ENCODE assay signal across 1 cellular context in the genomic region with DNA sequence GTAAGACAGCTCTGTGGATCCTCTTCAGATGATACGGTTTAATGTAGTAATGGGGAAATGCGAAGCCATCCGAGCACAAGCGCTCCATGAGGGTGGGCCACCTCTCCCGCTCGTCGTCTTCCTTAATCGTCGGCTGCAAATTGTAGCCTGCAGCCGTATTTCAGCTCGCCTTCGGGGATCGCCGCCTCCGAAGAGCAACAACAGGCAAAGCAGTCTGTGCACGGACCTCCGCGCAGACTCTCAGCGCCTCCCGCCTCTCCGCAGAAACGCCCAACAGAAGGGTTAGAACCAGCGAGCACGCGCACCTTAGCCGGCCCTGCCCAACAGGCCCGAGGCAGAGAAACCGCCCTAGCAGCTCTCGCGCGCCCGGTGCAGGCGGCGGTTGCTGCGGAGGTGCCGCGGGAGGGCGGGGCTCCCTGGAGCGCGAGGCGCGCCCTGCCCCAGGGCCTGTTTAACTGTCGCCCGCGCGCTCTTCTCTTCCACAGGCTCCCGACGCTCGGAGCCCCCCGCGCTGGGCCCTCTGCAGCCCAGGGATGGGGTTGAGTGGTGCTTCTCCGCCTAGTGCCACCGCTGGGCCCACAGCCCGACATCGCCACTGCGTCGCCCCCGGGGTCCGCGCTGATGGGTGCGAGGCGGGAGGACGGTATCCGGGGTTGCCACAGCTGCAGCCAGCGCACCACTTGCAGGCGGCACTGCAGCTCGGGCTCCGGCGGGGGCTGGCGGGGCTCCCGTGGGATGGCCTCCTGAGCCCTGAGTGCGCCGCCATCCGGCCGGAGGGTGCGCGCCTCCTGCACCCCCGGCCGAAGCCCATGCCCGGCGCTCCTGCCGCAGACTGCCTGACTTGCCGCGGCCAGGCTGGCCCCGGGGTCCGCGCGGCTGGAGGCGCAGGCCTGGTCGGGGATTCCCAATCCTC.
A peak's percentile ranks its signal among the peaks of the same experiment; 100 is the strongest.
TF ChIP-seq lines count a peak whose summit lies in the region.
"Not testable (repeated sequence)": the region's sequence is repeated elsewhere in the genome, so short reads cannot be mapped to it uniquely, and the experiment has no call there.

A gene (minus strand): TSS at position 280 of the 913 bp plus-strand sequence. CDS start 192 bp downstream, at position 88.

TF ChIP-seq in HepG2, 621 proteins besides CTCF, POLR2A, EP300 and RAD21 (continued from another document and continues in another):
- TF ChIP-seq HNRNPLL (IDR thresholded peaks at IDR 0.05; ENCODE audit: low read depth, low read length, poor library complexity, severe bottlenecking): peak; percentile 70
- TF ChIP-seq ZNF772 (CRISPR knock-in tag; IDR thresholded peaks at IDR 0.05): peak; percentile 59; the same call in 1 of the 2 replicates
- TF ChIP-seq SOX6 (IDR thresholded peaks at IDR 0.05); MAZ (IDR thresholded peaks at IDR 0.05; ENCODE audit: borderline replicate concordance, low read depth, low read length): not testable (repeated sequence)
- TF ChIP-seq SOX6 (CRISPR knock-in tag; IDR thresholded peaks at IDR 0.05): peak; percentile 28; the same call in 1 of the 2 replicates
- TF ChIP-seq ZMYM4 (CRISPR knock-in tag; IDR thresholded peaks at IDR 0.05): peak; percentile 76
- 0 out of 2 replicates have a peak, but pooled peaks have one; percentile 39 for TF ChIP-seq ZNF510 (CRISPR knock-in tag; IDR thresholded peaks at IDR 0.05; ENCODE audit: low read depth)
- TF ChIP-seq, protein P1, sequence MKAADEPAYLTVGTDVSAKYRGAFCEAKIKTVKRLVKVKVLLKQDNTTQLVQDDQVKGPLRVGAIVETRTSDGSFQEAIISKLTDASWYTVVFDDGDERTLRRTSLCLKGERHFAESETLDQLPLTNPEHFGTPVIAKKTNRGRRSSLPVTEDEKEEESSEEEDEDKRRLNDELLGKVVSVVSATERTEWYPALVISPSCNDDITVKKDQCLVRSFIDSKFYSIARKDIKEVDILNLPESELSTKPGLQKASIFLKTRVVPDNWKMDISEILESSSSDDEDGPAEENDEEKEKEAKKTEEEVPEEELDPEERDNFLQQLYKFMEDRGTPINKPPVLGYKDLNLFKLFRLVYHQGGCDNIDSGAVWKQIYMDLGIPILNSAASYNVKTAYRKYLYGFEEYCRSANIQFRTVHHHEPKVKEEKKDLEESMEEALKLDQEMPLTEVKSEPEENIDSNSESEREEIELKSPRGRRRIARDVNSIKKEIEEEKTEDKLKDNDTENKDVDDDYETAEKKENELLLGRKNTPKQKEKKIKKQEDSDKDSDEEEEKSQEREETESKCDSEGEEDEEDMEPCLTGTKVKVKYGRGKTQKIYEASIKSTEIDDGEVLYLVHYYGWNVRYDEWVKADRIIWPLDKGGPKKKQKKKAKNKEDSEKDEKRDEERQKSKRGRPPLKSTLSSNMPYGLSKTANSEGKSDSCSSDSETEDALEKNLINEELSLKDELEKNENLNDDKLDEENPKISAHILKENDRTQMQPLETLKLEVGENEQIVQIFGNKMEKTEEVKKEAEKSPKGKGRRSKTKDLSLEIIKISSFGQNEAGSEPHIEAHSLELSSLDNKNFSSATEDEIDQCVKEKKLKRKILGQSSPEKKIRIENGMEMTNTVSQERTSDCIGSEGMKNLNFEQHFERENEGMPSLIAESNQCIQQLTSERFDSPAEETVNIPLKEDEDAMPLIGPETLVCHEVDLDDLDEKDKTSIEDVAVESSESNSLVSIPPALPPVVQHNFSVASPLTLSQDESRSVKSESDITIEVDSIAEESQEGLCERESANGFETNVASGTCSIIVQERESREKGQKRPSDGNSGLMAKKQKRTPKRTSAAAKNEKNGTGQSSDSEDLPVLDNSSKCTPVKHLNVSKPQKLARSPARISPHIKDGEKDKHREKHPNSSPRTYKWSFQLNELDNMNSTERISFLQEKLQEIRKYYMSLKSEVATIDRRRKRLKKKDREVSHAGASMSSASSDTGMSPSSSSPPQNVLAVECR (CRISPR knock-in tag; IDR thresholded peaks at IDR 0.05; ENCODE audit: borderline replicate concordance): peak; percentile 74; the same call in 1 of the 2 replicates
- TF ChIP-seq ZIK1 (CRISPR knock-in tag; IDR thresholded peaks at IDR 0.05; ENCODE audit: borderline replicate concordance, low read depth): peak; percentile 60; the same call in 1 of the 2 replicates
- peak; percentile 35; the same call in 1 of the 2 replicates for TF ChIP-seq SPEN (CRISPR knock-in tag; IDR thresholded peaks at IDR 0.05; ENCODE audit: low read depth)
- TF ChIP-seq, protein P2, sequence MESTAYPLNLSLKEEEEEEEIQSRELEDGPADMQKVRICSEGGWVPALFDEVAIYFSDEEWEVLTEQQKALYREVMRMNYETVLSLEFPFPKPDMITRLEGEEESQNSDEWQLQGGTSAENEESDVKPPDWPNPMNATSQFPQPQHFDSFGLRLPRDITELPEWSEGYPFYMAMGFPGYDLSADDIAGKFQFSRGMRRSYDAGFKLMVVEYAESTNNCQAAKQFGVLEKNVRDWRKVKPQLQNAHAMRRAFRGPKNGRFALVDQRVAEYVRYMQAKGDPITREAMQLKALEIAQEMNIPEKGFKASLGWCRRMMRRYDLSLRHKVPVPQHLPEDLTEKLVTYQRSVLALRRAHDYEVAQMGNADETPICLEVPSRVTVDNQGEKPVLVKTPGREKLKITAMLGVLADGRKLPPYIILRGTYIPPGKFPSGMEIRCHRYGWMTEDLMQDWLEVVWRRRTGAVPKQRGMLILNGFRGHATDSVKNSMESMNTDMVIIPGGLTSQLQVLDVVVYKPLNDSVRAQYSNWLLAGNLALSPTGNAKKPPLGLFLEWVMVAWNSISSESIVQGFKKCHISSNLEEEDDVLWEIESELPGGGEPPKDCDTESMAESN (CRISPR knock-in tag; conservative IDR thresholded peaks at IDR 0.05): peak; percentile 56; the same call in 1 of the 2 replicates
- peak; percentile 84; the same call in 1 of the 2 replicates for TF ChIP-seq MAZ (CRISPR knock-in tag; IDR thresholded peaks at IDR 0.05; ENCODE audit: low read depth)
- TF ChIP-seq TARDBP (CRISPR knock-in tag; IDR thresholded peaks at IDR 0.05): 0 out of 2 replicates have a peak, but pooled peaks have one; percentile 41
- TF ChIP-seq, protein P3, sequence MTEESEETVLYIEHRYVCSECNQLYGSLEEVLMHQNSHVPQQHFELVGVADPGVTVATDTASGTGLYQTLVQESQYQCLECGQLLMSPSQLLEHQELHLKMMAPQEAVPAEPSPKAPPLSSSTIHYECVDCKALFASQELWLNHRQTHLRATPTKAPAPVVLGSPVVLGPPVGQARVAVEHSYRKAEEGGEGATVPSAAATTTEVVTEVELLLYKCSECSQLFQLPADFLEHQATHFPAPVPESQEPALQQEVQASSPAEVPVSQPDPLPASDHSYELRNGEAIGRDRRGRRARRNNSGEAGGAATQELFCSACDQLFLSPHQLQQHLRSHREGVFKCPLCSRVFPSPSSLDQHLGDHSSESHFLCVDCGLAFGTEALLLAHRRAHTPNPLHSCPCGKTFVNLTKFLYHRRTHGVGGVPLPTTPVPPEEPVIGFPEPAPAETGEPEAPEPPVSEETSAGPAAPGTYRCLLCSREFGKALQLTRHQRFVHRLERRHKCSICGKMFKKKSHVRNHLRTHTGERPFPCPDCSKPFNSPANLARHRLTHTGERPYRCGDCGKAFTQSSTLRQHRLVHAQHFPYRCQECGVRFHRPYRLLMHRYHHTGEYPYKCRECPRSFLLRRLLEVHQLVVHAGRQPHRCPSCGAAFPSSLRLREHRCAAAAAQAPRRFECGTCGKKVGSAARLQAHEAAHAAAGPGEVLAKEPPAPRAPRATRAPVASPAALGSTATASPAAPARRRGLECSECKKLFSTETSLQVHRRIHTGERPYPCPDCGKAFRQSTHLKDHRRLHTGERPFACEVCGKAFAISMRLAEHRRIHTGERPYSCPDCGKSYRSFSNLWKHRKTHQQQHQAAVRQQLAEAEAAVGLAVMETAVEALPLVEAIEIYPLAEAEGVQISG (CRISPR knock-in tag; IDR thresholded peaks at IDR 0.05): peak; percentile 95
- TF ChIP-seq ZSCAN25 (CRISPR knock-in tag; IDR thresholded peaks at IDR 0.05): peak; percentile 31; the same call in 1 of the 2 replicates
- TF ChIP-seq POLR2G (IDR thresholded peaks at IDR 0.05; ENCODE audit: low read depth, low read length): peak; percentile 61; the same call in 1 of the 2 replicates
- TF ChIP-seq ZNF777 (CRISPR knock-in tag; IDR thresholded peaks at IDR 0.05): peak; percentile 64
- 0 out of 2 replicates have a peak, but pooled peaks have one; percentile 31 for TF ChIP-seq ZNF468 (CRISPR knock-in tag; IDR thresholded peaks at IDR 0.05)
- TF ChIP-seq PHF21A (CRISPR knock-in tag; IDR thresholded peaks at IDR 0.05): 0 out of 2 replicates have a peak, but pooled peaks have one; percentile 46
- TF ChIP-seq, protein P4, sequence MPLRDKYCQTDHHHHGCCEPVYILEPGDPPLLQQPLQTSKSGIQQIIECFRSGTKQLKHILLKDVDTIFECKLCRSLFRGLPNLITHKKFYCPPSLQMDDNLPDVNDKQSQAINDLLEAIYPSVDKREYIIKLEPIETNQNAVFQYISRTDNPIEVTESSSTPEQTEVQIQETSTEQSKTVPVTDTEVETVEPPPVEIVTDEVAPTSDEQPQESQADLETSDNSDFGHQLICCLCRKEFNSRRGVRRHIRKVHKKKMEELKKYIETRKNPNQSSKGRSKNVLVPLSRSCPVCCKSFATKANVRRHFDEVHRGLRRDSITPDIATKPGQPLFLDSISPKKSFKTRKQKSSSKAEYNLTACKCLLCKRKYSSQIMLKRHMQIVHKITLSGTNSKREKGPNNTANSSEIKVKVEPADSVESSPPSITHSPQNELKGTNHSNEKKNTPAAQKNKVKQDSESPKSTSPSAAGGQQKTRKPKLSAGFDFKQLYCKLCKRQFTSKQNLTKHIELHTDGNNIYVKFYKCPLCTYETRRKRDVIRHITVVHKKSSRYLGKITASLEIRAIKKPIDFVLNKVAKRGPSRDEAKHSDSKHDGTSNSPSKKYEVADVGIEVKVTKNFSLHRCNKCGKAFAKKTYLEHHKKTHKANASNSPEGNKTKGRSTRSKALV (CRISPR knock-in tag; IDR thresholded peaks at IDR 0.05): peak; percentile 78
- peak; percentile 6 for TF ChIP-seq YY1 (IDR thresholded peaks at IDR 0.05; ENCODE audit: insufficient read depth, insufficient replicate concordance, low read depth, low read length)
- 0 out of 2 replicates have a peak, but pooled peaks have one; percentile 54 for TF ChIP-seq SNAI1 (CRISPR knock-in tag; IDR thresholded peaks at IDR 0.05; ENCODE audit: borderline replicate concordance)
- peak; percentile 69 for TF ChIP-seq TAF1 (CRISPR knock-in tag; IDR thresholded peaks at IDR 0.05)
- TF ChIP-seq, protein P5, sequence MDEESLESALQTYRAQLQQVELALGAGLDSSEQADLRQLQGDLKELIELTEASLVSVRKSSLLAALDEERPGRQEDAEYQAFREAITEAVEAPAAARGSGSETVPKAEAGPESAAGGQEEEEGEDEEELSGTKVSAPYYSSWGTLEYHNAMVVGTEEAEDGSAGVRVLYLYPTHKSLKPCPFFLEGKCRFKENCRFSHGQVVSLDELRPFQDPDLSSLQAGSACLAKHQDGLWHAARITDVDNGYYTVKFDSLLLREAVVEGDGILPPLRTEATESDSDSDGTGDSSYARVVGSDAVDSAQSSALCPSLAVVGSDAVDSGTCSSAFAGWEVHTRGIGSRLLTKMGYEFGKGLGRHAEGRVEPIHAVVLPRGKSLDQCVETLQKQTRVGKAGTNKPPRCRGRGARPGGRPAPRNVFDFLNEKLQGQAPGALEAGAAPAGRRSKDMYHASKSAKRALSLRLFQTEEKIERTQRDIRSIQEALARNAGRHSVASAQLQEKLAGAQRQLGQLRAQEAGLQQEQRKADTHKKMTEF (CRISPR knock-in tag; IDR thresholded peaks at IDR 0.05): peak; percentile 55
- TF ChIP-seq, protein P6, sequence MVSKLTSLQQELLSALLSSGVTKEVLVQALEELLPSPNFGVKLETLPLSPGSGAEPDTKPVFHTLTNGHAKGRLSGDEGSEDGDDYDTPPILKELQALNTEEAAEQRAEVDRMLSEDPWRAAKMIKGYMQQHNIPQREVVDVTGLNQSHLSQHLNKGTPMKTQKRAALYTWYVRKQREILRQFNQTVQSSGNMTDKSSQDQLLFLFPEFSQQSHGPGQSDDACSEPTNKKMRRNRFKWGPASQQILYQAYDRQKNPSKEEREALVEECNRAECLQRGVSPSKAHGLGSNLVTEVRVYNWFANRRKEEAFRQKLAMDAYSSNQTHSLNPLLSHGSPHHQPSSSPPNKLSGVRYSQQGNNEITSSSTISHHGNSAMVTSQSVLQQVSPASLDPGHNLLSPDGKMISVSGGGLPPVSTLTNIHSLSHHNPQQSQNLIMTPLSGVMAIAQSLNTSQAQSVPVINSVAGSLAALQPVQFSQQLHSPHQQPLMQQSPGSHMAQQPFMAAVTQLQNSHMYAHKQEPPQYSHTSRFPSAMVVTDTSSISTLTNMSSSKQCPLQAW (CRISPR knock-in tag; IDR thresholded peaks at IDR 0.05): peak; percentile 71; the same call in 1 of the 2 replicates
- TF ChIP-seq IRX3 (CRISPR knock-in tag; IDR thresholded peaks at IDR 0.05; ENCODE audit: borderline replicate concordance, low read depth): peak; percentile 83; the same call in 1 of the 2 replicates
- 0 out of 2 replicates have a peak, but pooled peaks have one; percentile 52 for TF ChIP-seq ZMAT3 (CRISPR knock-in tag; conservative IDR thresholded peaks at IDR 0.05)
- 0 out of 2 replicates have a peak, but pooled peaks have one; percentile 54 for TF ChIP-seq ZNF160 (CRISPR knock-in tag; IDR thresholded peaks at IDR 0.05)
- TF ChIP-seq SMYD3 (CRISPR knock-in tag; IDR thresholded peaks at IDR 0.05): 0 out of 2 replicates have a peak, but pooled peaks have one; percentile 41
- TF ChIP-seq, protein P7, sequence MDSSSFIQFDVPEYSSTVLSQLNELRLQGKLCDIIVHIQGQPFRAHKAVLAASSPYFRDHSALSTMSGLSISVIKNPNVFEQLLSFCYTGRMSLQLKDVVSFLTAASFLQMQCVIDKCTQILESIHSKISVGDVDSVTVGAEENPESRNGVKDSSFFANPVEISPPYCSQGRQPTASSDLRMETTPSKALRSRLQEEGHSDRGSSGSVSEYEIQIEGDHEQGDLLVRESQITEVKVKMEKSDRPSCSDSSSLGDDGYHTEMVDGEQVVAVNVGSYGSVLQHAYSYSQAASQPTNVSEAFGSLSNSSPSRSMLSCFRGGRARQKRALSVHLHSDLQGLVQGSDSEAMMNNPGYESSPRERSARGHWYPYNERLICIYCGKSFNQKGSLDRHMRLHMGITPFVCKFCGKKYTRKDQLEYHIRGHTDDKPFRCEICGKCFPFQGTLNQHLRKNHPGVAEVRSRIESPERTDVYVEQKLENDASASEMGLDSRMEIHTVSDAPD (CRISPR knock-in tag; IDR thresholded peaks at IDR 0.05): 0 out of 2 replicates have a peak, but pooled peaks have one; percentile 31
- TF ChIP-seq KDM5B (CRISPR knock-in tag; IDR thresholded peaks at IDR 0.05; ENCODE audit: borderline replicate concordance): peak; percentile 85; the same call in 1 of the 2 replicates
- TF ChIP-seq, protein P8, sequence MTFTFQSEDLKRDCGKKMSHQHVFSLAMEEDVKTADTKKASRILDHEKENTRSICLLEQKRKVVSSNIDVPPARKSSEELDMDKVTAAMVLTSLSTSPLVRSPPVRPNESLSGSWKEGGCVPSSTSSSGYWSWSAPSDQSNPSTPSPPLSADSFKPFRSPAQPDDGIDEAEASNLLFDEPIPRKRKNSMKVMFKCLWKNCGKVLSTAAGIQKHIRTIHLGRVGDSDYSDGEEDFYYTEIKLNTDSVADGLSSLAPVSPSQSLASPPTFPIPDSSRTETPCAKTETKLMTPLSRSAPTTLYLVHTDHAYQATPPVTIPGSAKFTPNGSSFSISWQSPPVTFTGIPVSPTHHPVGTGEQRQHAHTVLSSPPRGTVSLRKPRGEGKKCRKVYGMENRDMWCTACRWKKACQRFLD (CRISPR knock-in tag; IDR thresholded peaks at IDR 0.05; ENCODE audit: borderline replicate concordance): peak; percentile 94
- 0 out of 2 replicates have a peak, but pooled peaks have one; percentile 35 for TF ChIP-seq ZFP36L1 (CRISPR knock-in tag; IDR thresholded peaks at IDR 0.05)
- TF ChIP-seq ATF7-NPFF (CRISPR knock-in tag; IDR thresholded peaks at IDR 0.05; ENCODE audit: low read depth): peak; percentile 51; the same call in 1 of the 2 replicates
- peak; percentile 55 for TF ChIP-seq KAT8 (CRISPR knock-in tag; IDR thresholded peaks at IDR 0.05)
- peak; percentile 88 for TF ChIP-seq ZFY (CRISPR knock-in tag; IDR thresholded peaks at IDR 0.05)
- 0 out of 2 replicates have a peak, but pooled peaks have one; percentile 31 for TF ChIP-seq KLF15 (CRISPR knock-in tag; IDR thresholded peaks at IDR 0.05; ENCODE audit: borderline replicate concordance)
- TF ChIP-seq HOXA3 (CRISPR knock-in tag; IDR thresholded peaks at IDR 0.05): peak; percentile 61; the same call in 1 of the 2 replicates
